In the genomic region with DNA sequence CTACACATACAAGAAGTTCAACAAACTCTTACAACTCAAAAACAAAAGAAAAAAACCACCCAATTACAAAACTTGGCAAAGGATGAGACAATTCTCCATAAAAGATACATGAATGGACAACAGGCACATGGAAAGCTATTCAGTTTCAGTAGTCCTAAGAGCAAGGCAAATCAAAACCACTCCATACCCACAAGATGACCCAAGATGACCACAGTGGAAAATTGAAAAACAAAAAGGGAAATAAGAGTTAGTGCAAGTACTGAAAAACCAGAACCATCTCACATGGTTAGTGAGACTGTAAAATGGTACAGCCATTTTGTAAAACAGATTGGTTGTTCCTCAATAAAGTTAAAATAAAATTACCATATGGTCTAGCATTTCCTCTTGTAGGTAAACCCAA, we compare ENCODE assay signal across 1 cellular context.
TF ChIP-seq lines count a peak whose summit lies in the region.

No MANE protein-coding gene starts in this region.

TF ChIP-seq in IMR-90, 13 proteins besides CTCF, POLR2A, EP300 and RAD21 (continued from another document):
- TF ChIP-seq FOS (IDR thresholded peaks at IDR 0.05; ENCODE audit: low read depth, low read length) (no peak), SMC3 (IDR thresholded peaks at IDR 0.05; ENCODE audit: low read depth, low read length) (no peak), MAZ (IDR thresholded peaks at IDR 0.05; ENCODE audit: borderline replicate concordance, low read depth, low read length) (no peak), NFE2L2 (IDR thresholded peaks at IDR 0.05; ENCODE audit: low read depth, low read length) (no peak), BHLHE40 (IDR thresholded peaks at IDR 0.05; ENCODE audit: low read depth, low read length) (no peak)
